Comparison of ENCODE assay signal across 20 cellular contexts in genomic region chr6:11750682-11751081, GRCh38. TPM values are rescaled to one million over a fixed set of nuclear protein-coding genes. Genes with fewer than 3 reads are reported as not detected.
DNase-seq lines count a peak whose midpoint lies in the region; ATAC-seq, FAIRE-seq and TF ChIP-seq lines count a peak whose summit lies in the region.
"Had no signal": no experiment of that assay in that cellular context is flagged by ENCODE, and none has a peak within 500 bp of the region (broad histone marks: within the 10 kb centered on the region; RNA-seq: fewer than 3 reads in every experiment).

No MANE protein-coding gene starts in this region.

- dilution Hi-C loops in IMR-90 (cut with HindIII; ENCODE audit: low sequenced_read_pairs, unreplicated experiment) = no loop called here

- in situ Hi-C loops in IMR-90 (cut with MboI; ENCODE audit: low sequenced_read_pairs) = no loop called here

- no peak for TF ChIP-seq POLR2A in IMR-90 (IDR thresholded peaks at IDR 0.05; ENCODE audit: low read depth, low read length)

- H2AFZ ChIP-seq in IMR-90 (replicated peaks; ENCODE audit: low read length, poor library complexity) = no peak overlapping the region
- H2AFZ ChIP-seq: GM23248 had no signal

- no peak overlapping the region for H2BK5ac ChIP-seq in IMR-90 (ENCODE audit: low read depth, low read length, poor library complexity, severe bottlenecking)

- no TSS peak for BruUV-seq in IMR-90 (replicated peaks; lab: Mats Ljungman, UMichigan)

- DNase-seq in IMR-90 (peak; percentile 32), fibroblast of the aortic adventitia (ENCODE audit: low read depth) (peak; percentile 74), kidney (no peak), DMS153 (lab: John Stamatoyannopoulos, UW) (no peak), NCI-H69 (lab: John Stamatoyannopoulos, UW) (no peak), pons (ENCODE audit: low spot score) (no peak)
- DNase-seq: GM23248, MV-4-11, NCI-H1105 treated with DMSO at 0.1 percent for 48 hours, NCI-H1694, NCI-H2081, NCI-H2171, NCI-H526, Right ventricle myocardium superior had no signal

- no peak for TF ChIP-seq CTCF in C4-2B (conservative IDR thresholded peaks at IDR 0.05)
- TF ChIP-seq CTCF in IMR-90 (conservative IDR thresholded peaks at IDR 0.05; ENCODE audit: low read depth, low read length) = no peak
- no peak for TF ChIP-seq CTCF in fibroblast of the aortic adventitia (IDR thresholded peaks at IDR 0.05; ENCODE audit: insufficient read depth, low read length)
- TF ChIP-seq CTCF in kidney (IDR thresholded peaks at IDR 0.05; ENCODE audit: borderline replicate concordance, extremely low read depth, insufficient read depth) = no peak

- no peak overlapping the region for H2BK120ac ChIP-seq in IMR-90 (ENCODE audit: low read depth, low read length)

- no peaks in the 10 kb centered on the region for H4K20me1 ChIP-seq in IMR-90 (ENCODE audit: insufficient read depth, low read length)

- H3K9me1 ChIP-seq in IMR-90 (ENCODE audit: insufficient read depth, low read length) = no peaks in the 10 kb centered on the region

- no peak overlapping the region for H3K4ac ChIP-seq in IMR-90 (ENCODE audit: low read depth, low read length)

- H3K27ac ChIP-seq in C4-2B (peak overlapping the region; percentile 54), IMR-90 (ENCODE audit: insufficient read depth, low read length) (no peak overlapping the region), mucosa of rectum (ENCODE audit: low read depth in 2 of 2, low read length in 2 of 2) (peak overlapping the region; percentile 40 to 49), kidney (ENCODE audit: low read depth in 2 of 2, low read length in 2 of 2) (no peak overlapping the region)
- H3K27ac ChIP-seq: GM23248 had no signal

- FAIRE-seq in kidney (lab: Jason Lieb, UNC) = no peak
- FAIRE-seq: A204.1, D721Med had no signal

- H2BK20ac ChIP-seq in IMR-90 (ENCODE audit: low read depth, low read length) = no peak overlapping the region

- H3K56ac ChIP-seq in IMR-90 (ENCODE audit: extremely low read depth, insufficient read depth, low read length) = no peak overlapping the region

- no peak overlapping the region for H2AK9ac ChIP-seq in IMR-90 (replicated peaks; ENCODE audit: low read depth, low read length, poor library complexity)

- no peak overlapping the region for H2BK15ac ChIP-seq in IMR-90 (ENCODE audit: low read depth, low read length)

- no peak overlapping the region for H4K5ac ChIP-seq in IMR-90 (ENCODE audit: low read depth, low read length)

- H3K9ac ChIP-seq in IMR-90 (ENCODE audit: low read depth, low read length) = no peak overlapping the region
- H3K9ac ChIP-seq in mucosa of rectum (ENCODE audit: low read depth in 1 of 2, low read length in 2 of 2) = no peak overlapping the region
- H3K9ac ChIP-seq in kidney (ENCODE audit: low read length in 2 of 2) = no peak overlapping the region
- H3K9ac ChIP-seq: GM23248 had no signal

- WGBS in IMR-90 (ENCODE audit: extremely low coverage in 2 of 2, insufficient read length in 1 of 2), 2 experiments = no CpG with 5 or more reads among the region's 7 CpGs

- no peak overlapping the region for H3K23ac ChIP-seq in IMR-90 (ENCODE audit: low read depth, low read length)

- no peak overlapping the region for H4K8ac ChIP-seq in IMR-90 (ENCODE audit: low read depth in 2 of 2, low read length in 2 of 2)

- CTCF ChIA-PET in IMR-90 (lab: Yijun Ruan, JAX) = no interaction called here

- no peak overlapping the region for H3K18ac ChIP-seq in IMR-90 (ENCODE audit: low read depth, low read length)

- H4K91ac ChIP-seq in IMR-90 (ENCODE audit: insufficient read depth, low read depth, low read length) = no peak overlapping the region

- H3K14ac ChIP-seq in IMR-90 (replicated peaks; ENCODE audit: low read depth, low read length) = no peak overlapping the region

- no peaks in the 10 kb centered on the region for H3K4me1 ChIP-seq in IMR-90 (ENCODE audit: control insufficient read depth, insufficient read depth, low read length)
- H3K4me1 ChIP-seq in mucosa of rectum (ENCODE audit: control insufficient read depth in 2 of 2, insufficient read depth in 2 of 2, low read length in 2 of 2) = peaks cover 15 to 17% of the 10 kb centered on the region in 2 donors
- no peaks in the 10 kb centered on the region for H3K4me1 ChIP-seq in kidney (ENCODE audit: control insufficient read depth in 1 of 2, insufficient read depth in 1 of 2, low read depth in 1 of 2, low read length in 2 of 2)
- H3K4me1 ChIP-seq: HAP-1 had no signal

- no peaks in the 10 kb centered on the region for H3K79me1 ChIP-seq in IMR-90 (ENCODE audit: low read depth in 1 of 2, low read length in 2 of 2)

- intact Hi-C loops in IMR-90 (cut with micrococcal nuclease) = no loop called here
- intact Hi-C loops in kidney (cut with DNase I) = no loop called here

- H3K4me3 ChIP-seq in IMR-90 (ENCODE audit: insufficient read depth, low read depth, low read length) = no peak overlapping the region
- no peak overlapping the region for H3K4me3 ChIP-seq in fibroblast of the aortic adventitia (ENCODE audit: low read depth, low read length)
- peak overlapping the region in 1 of 2 donors; percentile 7 for H3K4me3 ChIP-seq in mucosa of rectum (ENCODE audit: low read length in 2 of 2)
- no peak overlapping the region for H3K4me3 ChIP-seq in kidney (ENCODE audit: low read length in 2 of 2)
- H3K4me3 ChIP-seq: GM23248, HAP-1 had no signal

- no peak overlapping the region for H2AK5ac ChIP-seq in IMR-90 (ENCODE audit: low read depth, low read length)

- no peak overlapping the region for H3K4me2 ChIP-seq in IMR-90 (ENCODE audit: low read depth, low read length)

- no peak for TF ChIP-seq RAD21 in IMR-90 (IDR thresholded peaks at IDR 0.05; ENCODE audit: low read length)

- no peaks in the 10 kb centered on the region for H3K36me3 ChIP-seq in IMR-90 (ENCODE audit: control insufficient read depth, insufficient read depth, low read length)
- H3K36me3 ChIP-seq in mucosa of rectum (ENCODE audit: control insufficient read depth in 2 of 2, insufficient read depth in 2 of 2, low read length in 2 of 2) = peaks cover 0 to 2% of the 10 kb centered on the region in 2 donors
- H3K36me3 ChIP-seq in kidney (ENCODE audit: control insufficient read depth in 1 of 2, insufficient read depth in 2 of 2, low read length in 2 of 2) = no peaks in the 10 kb centered on the region
- H3K36me3 ChIP-seq: HAP-1 had no signal

- no peaks in the 10 kb centered on the region for H3K27me3 ChIP-seq in IMR-90 (ENCODE audit: control insufficient read depth, insufficient read depth, low read length)
- H3K27me3 ChIP-seq in mucosa of rectum (ENCODE audit: control insufficient read depth in 2 of 2, insufficient read depth in 2 of 2, low read length in 2 of 2) = no peaks in the 10 kb centered on the region

- POLR2A ChIA-PET in IMR-90 (lab: Charles Lee; ENCODE audit: unreplicated experiment) = no interaction called here

- peak; percentile 35; the same call in 1 of the 2 replicates for ATAC-seq in IMR-90 (ENCODE audit: low read depth)

- H3K9me3 ChIP-seq in IMR-90 (ENCODE audit: control insufficient read depth, insufficient read depth, low read length) (no peaks in the 10 kb centered on the region), mucosa of rectum (ENCODE audit: control insufficient read depth in 2 of 2, low read length in 2 of 2) (no peaks in the 10 kb centered on the region), kidney (ENCODE audit: control insufficient read depth in 1 of 2, low read length in 2 of 2) (no peaks in the 10 kb centered on the region)
- H3K9me3 ChIP-seq: HAP-1 had no signal

TF ChIP-seq in IMR-90, 13 proteins besides CTCF, POLR2A, EP300 and RAD21:
- TF ChIP-seq MAFK (IDR thresholded peaks at IDR 0.05; ENCODE audit: low read depth, low read length) (no peak), BHLHE40 (IDR thresholded peaks at IDR 0.05; ENCODE audit: low read depth, low read length) (peak; percentile 61; the same call in 1 of the 2 replicates)

RNA-seq across cellular contexts. Expression of gene ADTRP, which starts 27.9 kb away (rescaled TPM):
- total RNA-seq in IMR-90 (2012; rRNA removed) (0.72 and 0.83 TPM in 2 replicates), fibroblast of the aortic adventitia (ENCODE audit: low replicate concordance) (2.6 and 10.9 TPM in 2 replicates), kidney (2.7 TPM)
- polyA plus RNA-seq in IMR-90 (2012; rRNA removed) (0.14 and 0.50 TPM in 2 replicates), kidney (ENCODE audit: insufficient read depth, low read depth, low replicate concordance) (5.9 TPM)
- 0.11 and 0.35 TPM in 2 replicates for polyA plus RNA-seq in IMR-90 (2012; cell fraction: cytosol; rRNA removed)
- 0.32 and 0.88 TPM in 2 replicates for polyA plus RNA-seq in IMR-90 (2012; cell fraction: nucleus; rRNA removed; ENCODE audit: low replicate concordance)
- total RNA-seq: Right ventricle myocardium superior, SK-MEL-5 had no signal

Comparison
In these comparisons a context has a peak if more than half of its experiments do, and no peak if none do; other contexts are left out.
1. H3K27ac ChIP-seq: peak in C4-2B (single experiment) and mucosa of rectum (2 of 2); none in IMR-90 (single experiment) and kidney (0 of 2).
2. DNase-seq: peak in IMR-90 (single experiment) and fibroblast of the aortic adventitia (single experiment); none in kidney (single experiment), DMS153 (single experiment), NCI-H69 (single experiment) and pons (single experiment).